ENCODE assay signal across 11 cellular contexts in genomic region chr17:63828936-63829335, GRCh38. TPM values are rescaled to one million over a fixed set of nuclear protein-coding genes. Genes with fewer than 3 reads are reported as not detected.
DNase-seq lines count a peak whose midpoint lies in the region; ATAC-seq and TF ChIP-seq lines count a peak whose summit lies in the region.
"Had no signal": no experiment of that assay in that cellular context is flagged by ENCODE, and none has a peak within 500 bp of the region (broad histone marks: within the 10 kb centered on the region; RNA-seq: fewer than 3 reads in every experiment).

No MANE protein-coding gene starts in this region.

- peak overlapping the region; percentile 45 for H3K27ac Mint-ChIP-seq in T-helper 1 cell treated with Interleukin-12 subunit alpha and Interleukin-12 subunit beta and Interleukin-4 antibody, amounts not matched to agents 30 μg/mL and 1 μg/mL, for 36 hours

- TF ChIP-seq POLR2A in NB4 (IDR thresholded peaks at IDR 0.05; ENCODE audit: extremely low read depth, insufficient read length), result no peak

- intact Hi-C loops in dorsolateral prefrontal cortex (cut with DNase I), result loop anchor here (5.0 to 10.0 kb wide), 3 partner anchors 87 to 676 kb away; partner anchors contain the start of genes CEP95 (in 1 of the 2), DDX5 (in 1 of the 2) and STRADA (in 1 of the 2)
- intact Hi-C loops in lower lobe of right lung (cut with DNase I), result no loop called here

- peaks cover 57% of the 10 kb centered on the region for H3K36me3 Mint-ChIP-seq in T-helper 1 cell treated with Interleukin-12 subunit alpha and Interleukin-12 subunit beta and Interleukin-4 antibody, amounts not matched to agents 30 μg/mL and 1 μg/mL, for 36 hours (ENCODE audit: low read depth)

- no peak for ATAC-seq in lower lobe of right lung

- peaks cover 71% of the 10 kb centered on the region for H3K36me3 ChIP-seq in lower lobe of right lung

- H3K4me1 Mint-ChIP-seq in T-helper 1 cell treated with Interleukin-12 subunit alpha and Interleukin-12 subunit beta and Interleukin-4 antibody, amounts not matched to agents 30 μg/mL and 1 μg/mL, for 36 hours (ENCODE audit: low read depth), result peaks cover 52% of the 10 kb centered on the region

- H3K4me3 Mint-ChIP-seq in T-helper 1 cell treated with Interleukin-12 subunit alpha and Interleukin-12 subunit beta and Interleukin-4 antibody, amounts not matched to agents 30 μg/mL and 1 μg/mL, for 36 hours, result no peak overlapping the region

- DNase-seq in T-helper 1 cell, result no peak
- DNase-seq in NB4 (ENCODE audit: low read depth), result no peak
- DNase-seq in dorsolateral prefrontal cortex, result no peak
- DNase-seq in retinal pigment epithelial cell (ENCODE audit: low read depth), result no peak
- DNase-seq in lower lobe of right lung, result no peak
- DNase-seq in stimulated activated CD4-positive, alpha-beta T cell treated with anti-CD3 and anti-CD28 coated beads, Interleukin-4, amount 100 ng/mL, for 4 hours, result no peak
- DNase-seq in effector CD4-positive, alpha-beta T cell, result no peak
- DNase-seq: dermis blood vessel endothelial cell had no signal

- H3K27ac ChIP-seq in dorsolateral prefrontal cortex (peak overlapping the region in 31 of 59 donors; percentile 1 to 100 (median 31)), lower lobe of right lung (no peak overlapping the region)

- no peaks in the 10 kb centered on the region for H3K27me3 Mint-ChIP-seq in T-helper 1 cell treated with Interleukin-12 subunit alpha and Interleukin-12 subunit beta and Interleukin-4 antibody, amounts not matched to agents 30 μg/mL and 1 μg/mL, for 36 hours (ENCODE audit: low read depth)

- H3K9me3 Mint-ChIP-seq in T-helper 1 cell treated with Interleukin-12 subunit alpha and Interleukin-12 subunit beta and Interleukin-4 antibody, amounts not matched to agents 30 μg/mL and 1 μg/mL, for 36 hours, result no peaks in the 10 kb centered on the region

- no peak for TF ChIP-seq CTCF in NB4 (IDR thresholded peaks at IDR 0.05; ENCODE audit: low read depth, low read length)
- TF ChIP-seq CTCF in dorsolateral prefrontal cortex (IDR thresholded peaks at IDR 0.05 in 54 of 56, conservative IDR thresholded peaks at IDR 0.05 in 2 of 56; ENCODE audit: low read depth in 1 of 56, partially characterized antibody in 56 of 56), result no peak
- no peak for TF ChIP-seq CTCF in retinal pigment epithelial cell (conservative IDR thresholded peaks at IDR 0.05; ENCODE audit: low read depth, low read length)
- TF ChIP-seq CTCF in lower lobe of right lung (IDR thresholded peaks at IDR 0.05), result no peak

- peak overlapping the region; percentile 98 for H3K4me3 ChIP-seq in NB4 (ENCODE audit: low read depth, low read length)
- H3K4me3 ChIP-seq in dorsolateral prefrontal cortex, result peak overlapping the region in 34 of 59 donors; percentile 67 to 99 (median 94)
- peak overlapping the region; percentile 96 for H3K4me3 ChIP-seq in retinal pigment epithelial cell (ENCODE audit: low read length)
- H3K4me3 ChIP-seq in lower lobe of right lung, result no peak overlapping the region

- no peaks in the 10 kb centered on the region for H3K27me3 ChIP-seq in dorsolateral prefrontal cortex
- H3K27me3 ChIP-seq in lower lobe of right lung (ENCODE audit: low read depth), result no peaks in the 10 kb centered on the region

- peaks cover 32% of the 10 kb centered on the region for H3K4me1 ChIP-seq in lower lobe of right lung

- H3K9me3 ChIP-seq in lower lobe of right lung, result no peaks in the 10 kb centered on the region
- H3K9me3 ChIP-seq: prostate gland had no signal

RNA-seq across cellular contexts. Expression of gene FTSJ3, which starts 1.5 kb away (rescaled TPM):
- total RNA-seq in dorsolateral prefrontal cortex (10 to 100 TPM; 13.7 to 39.6 (median 25.0) TPM), lower lobe of right lung (37.4 TPM)

RNA-seq across cellular contexts. Expression of gene PSMC5, which starts 1.7 kb away (rescaled TPM):
- 100 to 1,000 TPM in 115 of 120 experiments, 10 to 100 TPM in 5; 89.5 to 186 (median 136) TPM for total RNA-seq in dorsolateral prefrontal cortex
- 98.6 TPM for total RNA-seq in lower lobe of right lung

RNA-seq across cellular contexts. Expression of gene SMARCD2, which starts 13.5 kb away (rescaled TPM):
- total RNA-seq in dorsolateral prefrontal cortex, result 10 to 100 TPM; 20.4 to 70.8 (median 40.0) TPM
- total RNA-seq in lower lobe of right lung, result 80.9 TPM

RNA-seq across cellular contexts. Expression of gene CSH2, which starts 44.5 kb away (rescaled TPM):
- total RNA-seq in dorsolateral prefrontal cortex (not detected), lower lobe of right lung (not detected)
- total RNA-seq: A172, dermis blood vessel endothelial cell, prostate gland had no signal

RNA-seq across cellular contexts. Expression of gene GH2, which starts 52.8 kb away (rescaled TPM):
- not detected for total RNA-seq in dorsolateral prefrontal cortex
- total RNA-seq in lower lobe of right lung, result not detected
- total RNA-seq: A172, dermis blood vessel endothelial cell, prostate gland had no signal
